ENCODE assay signal across 8 cellular contexts in the genomic region with DNA sequence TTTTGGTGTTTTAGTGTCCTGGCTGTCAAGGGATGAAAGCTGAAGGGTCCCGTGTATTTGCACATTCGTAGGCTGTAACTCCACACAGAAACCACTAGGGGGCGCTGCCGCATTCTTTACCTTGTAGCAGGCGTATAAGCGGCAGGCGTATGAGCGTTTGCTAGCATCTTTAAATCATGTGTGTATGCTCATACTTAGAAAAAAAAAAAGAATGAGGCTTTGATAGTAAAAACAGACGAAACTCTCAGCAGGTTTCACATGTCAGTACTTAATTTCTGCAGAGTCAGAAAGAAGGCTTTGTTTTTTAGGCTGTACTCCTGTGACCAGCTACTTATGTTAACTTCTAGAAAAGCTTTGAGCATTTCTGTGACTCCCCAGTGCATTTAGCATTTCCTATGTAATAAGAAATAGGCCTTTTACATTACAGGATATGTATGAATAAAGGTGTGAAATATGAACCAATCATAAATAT.
DNase-seq lines count a peak whose midpoint lies in the region; ATAC-seq, FAIRE-seq and TF ChIP-seq lines count a peak whose summit lies in the region.

No MANE protein-coding gene starts in this region.

- peaks cover 5% of the 10 kb centered on the region for H3K4me1 Mint-ChIP-seq in osteocyte (ENCODE audit: unreplicated experiment)

- H3K4me1 ChIP-seq in RWPE2 (ENCODE audit: insufficient read depth, poor library complexity, severe bottlenecking) (no peaks in the 10 kb centered on the region), transverse colon (peaks cover 0 to 12% (median 0%) of the 10 kb centered on the region in 4 donors)

- no peaks in the 10 kb centered on the region for H3K9me3 Mint-ChIP-seq in osteocyte (ENCODE audit: unreplicated experiment)

- DNase-seq in GOT3 (lab: John Stamatoyannopoulos, UW) (peak; percentile 2), LHCN-M2 (ENCODE audit: low read depth) (peak; percentile 81), RWPE2 (ENCODE audit: low spot score) (no peak), germinal center (ENCODE audit: low spot score) (peak; percentile 42), osteocyte (ENCODE audit: extremely low spot score, unreplicated experiment) (peak; percentile 90), transverse colon (peak; percentile 78)
- peak; percentile 27 for DNase-seq in activated effector memory CD4-positive, alpha-beta T cell treated with Interleukin-2 at 50 U/mL for 16 hours

- ATAC-seq in RWPE2 (ENCODE audit: low read depth): peak; percentile 73; the same call in 2 of the 3 replicates

- H3K36me3 ChIP-seq in RWPE2 (ENCODE audit: low read depth): no peaks in the 10 kb centered on the region
- H3K36me3 ChIP-seq in transverse colon: no peaks in the 10 kb centered on the region

- no peak overlapping the region for H3K4me3 Mint-ChIP-seq in osteocyte (ENCODE audit: unreplicated experiment)

- H3K4me3 ChIP-seq in RWPE2 (ENCODE audit: severe bottlenecking): no peak overlapping the region
- no peak overlapping the region for H3K4me3 ChIP-seq in transverse colon

- H3K36me3 Mint-ChIP-seq in osteocyte (ENCODE audit: unreplicated experiment): no peaks in the 10 kb centered on the region

- no peaks in the 10 kb centered on the region for H3K27me3 Mint-ChIP-seq in osteocyte (ENCODE audit: unreplicated experiment)

- intact Hi-C loops in transverse colon (cut with DNase I; ENCODE audit: low total_unique reads): loop anchor here (5.0 kb wide), 2 partner anchors 182 to 777 kb away; a partner anchor contains a TSS

- no peak for TF ChIP-seq EP300 in transverse colon (IDR thresholded peaks at IDR 0.05; ENCODE audit: low read depth)

- 2 to 3% methylated on average over 8 to 9 of the region's 9 CpGs for WGBS in transverse colon (ENCODE audit: low coverage in 1 of 2), 2 donors

- peak; percentile 87 for FAIRE-seq in G401.6 (lab: Jason Lieb, UNC)

- in situ Hi-C loops in transverse colon (cut with MboI; ENCODE audit: low pct_ligation_motif_present in 1 of 4, low pct_unique_long_range_greater_than_20kb in 1 of 4, low sequenced_read_pairs in 3 of 4): loop anchor here (10.0 to 25.0 kb wide), 4 partner anchors 180 to 780 kb away; a partner anchor contains a TSS

- no peak for TF ChIP-seq POLR2A in transverse colon (IDR thresholded peaks at IDR 0.05)

- TF ChIP-seq CTCF in RWPE2 (IDR thresholded peaks at IDR 0.05; ENCODE audit: poor library complexity, severe bottlenecking): peak; percentile 96
- peak; percentile 96 for TF ChIP-seq CTCF in osteocyte (IDR thresholded peaks at IDR 0.05)
- peak; percentile 87 to 95 (median 94) for TF ChIP-seq CTCF in transverse colon (IDR thresholded peaks at IDR 0.05)

- H3K27ac Mint-ChIP-seq in osteocyte (ENCODE audit: unreplicated experiment): no peak overlapping the region

- no peak overlapping the region for H3K27ac ChIP-seq in RWPE2 (ENCODE audit: poor library complexity, severe bottlenecking)
- H3K27ac ChIP-seq in transverse colon: no peak overlapping the region

- H3K9me3 ChIP-seq in RWPE2 (ENCODE audit: severe bottlenecking) (no peaks in the 10 kb centered on the region), transverse colon (no peaks in the 10 kb centered on the region)

- H3K27me3 ChIP-seq in RWPE2 (ENCODE audit: insufficient read depth, poor library complexity, severe bottlenecking) (peaks cover 3% of the 10 kb centered on the region), transverse colon (no peaks in the 10 kb centered on the region)
